In the genomic region with DNA sequence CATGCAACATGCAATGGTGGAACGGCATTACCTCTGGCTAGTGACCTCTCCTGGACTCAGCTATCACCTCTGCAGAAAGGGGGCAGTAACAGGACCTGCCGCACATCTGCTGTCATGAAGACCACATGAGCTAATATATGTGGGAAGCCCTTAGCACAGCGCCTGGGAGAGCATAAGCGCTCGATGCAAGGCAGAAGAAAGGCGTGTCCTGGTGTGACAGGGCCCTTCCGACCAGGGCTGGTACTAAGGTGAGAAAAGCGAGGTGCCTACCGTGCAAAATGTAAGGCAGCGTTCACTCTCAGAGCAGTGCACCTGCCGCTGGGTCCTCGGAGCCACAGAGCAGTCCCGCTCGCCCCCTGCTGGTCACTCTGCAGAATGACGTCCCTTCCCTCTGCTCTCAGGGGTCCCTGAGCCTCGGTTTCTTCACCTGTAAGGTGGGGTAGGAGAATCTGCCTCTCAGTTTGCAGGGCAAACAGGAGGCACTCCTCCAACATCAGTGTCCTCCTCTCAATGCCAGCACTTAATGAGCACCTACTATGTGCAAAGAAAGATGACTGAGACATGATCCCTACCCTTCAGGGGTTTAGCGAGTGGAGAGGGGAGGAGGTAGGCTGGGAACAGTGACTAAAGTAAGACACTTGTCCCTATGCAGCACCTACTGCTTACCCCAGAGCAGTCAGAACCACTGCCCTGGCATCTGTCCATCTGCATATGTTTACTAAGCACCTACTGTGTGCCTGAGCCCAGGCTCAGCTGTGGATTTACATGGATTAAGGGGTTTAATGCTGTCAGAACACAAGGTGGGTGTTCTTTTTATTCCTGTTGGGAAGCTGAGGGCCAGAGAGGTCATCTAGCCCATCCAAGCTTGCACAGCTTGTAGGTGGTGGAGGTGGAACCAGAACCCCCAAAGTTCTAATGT, we compare ENCODE assay signal across 8 cellular contexts.
DNase-seq lines count a peak whose midpoint lies in the region; ATAC-seq and TF ChIP-seq lines count a peak whose summit lies in the region.

No MANE protein-coding gene starts in this region.

- H3K9me2 ChIP-seq in DOHH2 (replicated peaks; ENCODE audit: control insufficient read depth, low read length) = no peaks in the 10 kb centered on the region

- H3K9me3 ChIP-seq in DOHH2 (ENCODE audit: control insufficient read depth, insufficient read depth, low read length) = no peaks in the 10 kb centered on the region

- peaks cover 7% of the 10 kb centered on the region for H3K27me3 ChIP-seq in DOHH2 (ENCODE audit: control insufficient read depth, low read length)

- peak; percentile 57 for ATAC-seq in HG03354 (IDR thresholded peaks at IDR 0.05; ENCODE audit: poor library complexity, severe bottlenecking, unreplicated experiment)
- peak; percentile 74 for ATAC-seq in effector memory CD8-positive, alpha-beta T cell (replicated peaks)
- ATAC-seq in HG03039 (IDR thresholded peaks at IDR 0.05; ENCODE audit: unreplicated experiment) = no peak

- peak overlapping the region; percentile 38 for H3K4me3 ChIP-seq in DOHH2 (ENCODE audit: low read length)

- H3K4me2 ChIP-seq in DOHH2 (ENCODE audit: low read length) = peak overlapping the region; percentile 66

- peak overlapping the region in 1 of 2 donors; percentile 2 for H3K27ac Mint-ChIP-seq in effector memory CD8-positive, alpha-beta T cell

- peaks cover 37% of the 10 kb centered on the region for H3K4me1 ChIP-seq in DOHH2 (ENCODE audit: control insufficient read depth, low read length)

- no peaks in the 10 kb centered on the region for H3K9me3 Mint-ChIP-seq in effector memory CD8-positive, alpha-beta T cell

- peaks cover 3% of the 10 kb centered on the region for H3K36me3 Mint-ChIP-seq in effector memory CD8-positive, alpha-beta T cell (ENCODE audit: insufficient read depth)

- peaks cover 0 to 6% of the 10 kb centered on the region in 2 donors for H3K27me3 Mint-ChIP-seq in effector memory CD8-positive, alpha-beta T cell

- peak overlapping the region; percentile 44 to 57 for H3K4me3 Mint-ChIP-seq in effector memory CD8-positive, alpha-beta T cell

- H3F3A ChIP-seq in DOHH2 (ENCODE audit: control insufficient read depth, insufficient read depth) = no peaks in the 10 kb centered on the region

- peaks cover 14 to 15% of the 10 kb centered on the region in 2 donors for H3K4me1 Mint-ChIP-seq in effector memory CD8-positive, alpha-beta T cell (ENCODE audit: low read depth in 2 of 2)

- DNase-seq in NCI-H774 (lab: John Stamatoyannopoulos, UW) (peak; percentile 68), middle frontal gyrus (ENCODE audit: extremely low spot score, low spot score) (peak; percentile 37)
- peak; percentile 44 to 66 for DNase-seq in activated CD8-positive, alpha-beta memory T cell treated with anti-CD3 and anti-CD28 coated beads for 1 hour (ENCODE audit: extremely low read depth in 1 of 2, low read depth in 1 of 2)
- peak; percentile 71 for DNase-seq in effector memory CD8-positive, alpha-beta T cell
- DNase-seq in stimulated activated CD8-positive, alpha-beta memory T cell treated with anti-CD3 and anti-CD28 coated beads, Interleukin-7, amount 100 ng/mL, for 1 hour (ENCODE audit: low read depth in 2 of 2) = peak; percentile 50 to 59

- H3K79me2 ChIP-seq in DOHH2 (ENCODE audit: control insufficient read depth, low read length) = no peaks in the 10 kb centered on the region

- peak; percentile 99 for TF ChIP-seq CTCF in DOHH2 (IDR thresholded peaks at IDR 0.05; ENCODE audit: low read depth, low read length, poor library complexity, severe bottlenecking)

- no peak overlapping the region for H3K27ac ChIP-seq in DOHH2 (ENCODE audit: low read depth, low read length)

- no peaks in the 10 kb centered on the region for H3K36me3 ChIP-seq in DOHH2 (ENCODE audit: control insufficient read depth, low read length)

- no peaks in the 10 kb centered on the region for H4K20me1 ChIP-seq in DOHH2 (ENCODE audit: control insufficient read depth, insufficient read depth, low read depth, low read length)
